19 cellular contexts compared by ENCODE assay signal in the genomic region with DNA sequence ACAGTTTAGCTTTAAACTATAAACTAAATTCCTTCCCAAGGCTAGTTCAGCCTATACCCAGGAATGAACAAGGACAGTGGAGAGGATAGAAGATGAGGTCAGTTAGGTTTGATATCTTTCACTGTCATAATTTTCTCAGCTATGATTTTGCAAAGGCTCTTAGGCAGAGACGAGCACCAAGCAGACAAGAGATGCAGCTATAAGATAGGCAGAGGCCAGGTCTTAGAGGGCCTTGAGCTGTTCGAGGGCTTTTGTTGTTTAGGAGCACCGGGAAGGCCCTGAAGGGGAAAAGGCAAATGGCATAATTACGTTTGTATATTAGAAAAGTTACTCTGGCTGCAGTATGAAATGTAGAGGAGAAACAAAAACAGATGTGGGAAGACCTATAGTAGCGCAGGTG. TPM values are rescaled to one million over a fixed set of nuclear protein-coding genes. Genes with fewer than 3 reads are reported as not detected.
A peak's percentile ranks its signal among the peaks of the same experiment; 100 is the strongest.
DNase-seq lines count a peak whose midpoint lies in the region; ATAC-seq and TF ChIP-seq lines count a peak whose summit lies in the region.
"Had no signal": no experiment of that assay in that cellular context is flagged by ENCODE, and none has a peak within 500 bp of the region (broad histone marks: within the 10 kb centered on the region; RNA-seq: fewer than 3 reads in every experiment).

No MANE protein-coding gene starts in this region.

- H4K8ac ChIP-seq in IMR-90 (ENCODE audit: low read depth in 2 of 2, low read length in 2 of 2) = peak overlapping the region; percentile 33 to 62; a peak in 2 of 4 replicates

- peak; percentile 28 for DNase-seq in BE2C
- no peak for DNase-seq in GM23338 (ENCODE audit: low spot score)
- no peak for DNase-seq in IMR-90
- no peak for DNase-seq in endodermal cell
- DNase-seq in effector memory CD4-positive, alpha-beta T cell = no peak
- no peak for DNase-seq in NCI-H526 (lab: John Stamatoyannopoulos, UW)
- no peak for DNase-seq in NCI-H1092 (lab: John Stamatoyannopoulos, UW)
- DNase-seq: 8988T; ACHN; AML-193; C1 segment of cervical spinal cord; Caco-2; CD4-positive, alpha-beta memory T cell; DMS153; DND-41; H7 had no signal

- peak overlapping the region; percentile 99 for H2BK5ac ChIP-seq in IMR-90 (ENCODE audit: low read depth, low read length, poor library complexity, severe bottlenecking)

- CTCF ChIA-PET in IMR-90 (lab: Yijun Ruan, JAX) = no interaction called here

- no peak overlapping the region for H4K5ac ChIP-seq in IMR-90 (ENCODE audit: low read depth, low read length)

- peak overlapping the region; percentile 80 for H2BK120ac ChIP-seq in IMR-90 (ENCODE audit: low read depth, low read length)

- H3K4me3 Mint-ChIP-seq in GM23338 (no peak overlapping the region), endodermal cell (no peak overlapping the region)
- H3K4me3 Mint-ChIP-seq: CD4-positive, alpha-beta memory T cell had no signal

- in situ Hi-C loops in IMR-90 (cut with MboI; ENCODE audit: low sequenced_read_pairs) = no loop called here

- peak overlapping the region; percentile 83 for H4K91ac ChIP-seq in IMR-90 (ENCODE audit: insufficient read depth, low read depth, low read length)

- H3K27ac Mint-ChIP-seq in GM23338 (peak overlapping the region; percentile 85), endodermal cell (peak overlapping the region; percentile 6)

- H3K18ac ChIP-seq in IMR-90 (ENCODE audit: low read depth, low read length) = no peak overlapping the region

- H3K79me1 ChIP-seq in IMR-90 (ENCODE audit: low read depth in 1 of 2, low read length in 2 of 2) = peaks cover 0 to 8% of the 10 kb centered on the region in 2 experiments; a peak in 2 of 4 replicates

- no peak for TF ChIP-seq RAD21 in IMR-90 (IDR thresholded peaks at IDR 0.05; ENCODE audit: low read length)

- ATAC-seq in GM23338 (no peak; the same call in 2 of the 3 replicates), IMR-90 (ENCODE audit: low read depth) (peak; percentile 5; the same call in 1 of the 2 replicates), HG02973 (IDR thresholded peaks at IDR 0.05; ENCODE audit: unreplicated experiment) (no peak)
- ATAC-seq: A549, HCT116 had no signal

- 0 out of 2 replicates have a peak overlapping the region, but pooled peaks have one; percentile 11 for H3K23ac ChIP-seq in IMR-90 (ENCODE audit: low read depth, low read length)

- H3K14ac ChIP-seq in IMR-90 (replicated peaks; ENCODE audit: low read depth, low read length) = peak overlapping the region; percentile 44

- 0 out of 2 replicates have a peak overlapping the region, but pooled peaks have one; percentile 9 for H3K4me2 ChIP-seq in GM23338
- H3K4me2 ChIP-seq in IMR-90 (ENCODE audit: low read depth, low read length) = no peak overlapping the region
- H3K4me2 ChIP-seq: A549 had no signal

- H3K36me3 Mint-ChIP-seq in GM23338 (ENCODE audit: low read depth) = peaks cover 32% of the 10 kb centered on the region
- peaks cover 63% of the 10 kb centered on the region for H3K36me3 Mint-ChIP-seq in endodermal cell (ENCODE audit: low read depth)

- H3K9me3 ChIP-seq in BE2C = no peaks in the 10 kb centered on the region
- H3K9me3 ChIP-seq in IMR-90 (ENCODE audit: control insufficient read depth, insufficient read depth, low read length) = no peaks in the 10 kb centered on the region
- H3K9me3 ChIP-seq in endodermal cell (ENCODE audit: control insufficient read depth, low read length) = no peaks in the 10 kb centered on the region
- H3K9me3 ChIP-seq in effector memory CD4-positive, alpha-beta T cell (ENCODE audit: control insufficient read depth, low read length) = no peaks in the 10 kb centered on the region
- H3K9me3 ChIP-seq: A549, Caco-2 had no signal

- peak overlapping the region; percentile 89 for H3K4ac ChIP-seq in IMR-90 (ENCODE audit: low read depth, low read length)

- H3K36me3 ChIP-seq in BE2C (peaks cover 32% of the 10 kb centered on the region), GM23338 (ENCODE audit: insufficient read depth) (peaks cover 33% of the 10 kb centered on the region), IMR-90 (ENCODE audit: control insufficient read depth, insufficient read depth, low read length) (peaks cover 16% of the 10 kb centered on the region), endodermal cell (ENCODE audit: control insufficient read depth, insufficient read depth, low read length) (peaks cover 95% of the 10 kb centered on the region)
- peaks cover 53% of the 10 kb centered on the region for H3K36me3 ChIP-seq in effector memory CD4-positive, alpha-beta T cell (ENCODE audit: control insufficient read depth, insufficient read depth, low read length)

- dilution Hi-C loops in IMR-90 (cut with HindIII; ENCODE audit: low sequenced_read_pairs, unreplicated experiment) = no loop called here

- H3F3A ChIP-seq in GM23338 (replicated peaks; ENCODE audit: low read depth) = no peaks in the 10 kb centered on the region

- H3K9me3 Mint-ChIP-seq in GM23338 (no peaks in the 10 kb centered on the region), endodermal cell (no peaks in the 10 kb centered on the region)
- H3K9me3 Mint-ChIP-seq: CD4-positive, alpha-beta memory T cell had no signal

- H2BK15ac ChIP-seq in IMR-90 (ENCODE audit: low read depth, low read length) = peak overlapping the region; percentile 64; the same call in 2 of the 3 replicates

- 80% methylated on average over 1 of the region's 5 CpGs; no CpG with 5 or more reads in 1 of the 2 experiments for WGBS in IMR-90 (ENCODE audit: extremely low coverage in 2 of 2, insufficient read length in 1 of 2), 2 experiments
- 92% methylated on average over 4 to 5 of the region's 5 CpGs for WGBS in endodermal cell (ENCODE audit: insufficient coverage in 1 of 2, insufficient read length in 1 of 2), 2 experiments

- no peak for TF ChIP-seq POLR2A in IMR-90 (IDR thresholded peaks at IDR 0.05; ENCODE audit: low read depth, low read length)

- H2AFZ ChIP-seq in GM23338 (no peak overlapping the region), IMR-90 (replicated peaks; ENCODE audit: low read length, poor library complexity) (no peak overlapping the region)

- no peaks in the 10 kb centered on the region for H3K9me2 ChIP-seq in GM23338 (ENCODE audit: insufficient read depth)

- H3K4me3 ChIP-seq in BE2C (ENCODE audit: low read depth, low read length) (no peak overlapping the region), GM23338 (no peak overlapping the region), IMR-90 (ENCODE audit: insufficient read depth, low read depth, low read length) (no peak overlapping the region), endodermal cell (ENCODE audit: low read length) (no peak overlapping the region)
- H3K4me3 ChIP-seq in effector memory CD4-positive, alpha-beta T cell (ENCODE audit: insufficient read depth, low read depth, low read length, poor library complexity, severe bottlenecking) = no peak overlapping the region
- H3K4me3 ChIP-seq: A549 had no signal

- BruUV-seq in IMR-90 (replicated peaks; lab: Mats Ljungman, UMichigan) = no TSS peak

- H4K20me1 ChIP-seq in GM23338 (replicated peaks; ENCODE audit: insufficient read depth) (no peaks in the 10 kb centered on the region), IMR-90 (ENCODE audit: insufficient read depth, low read length) (peaks cover 3% of the 10 kb centered on the region; the same call in 1 of the 2 replicates)

- H2BK20ac ChIP-seq in IMR-90 (ENCODE audit: low read depth, low read length) = peak overlapping the region; percentile 70

- H3K56ac ChIP-seq in IMR-90 (ENCODE audit: extremely low read depth, insufficient read depth, low read length) = peak overlapping the region; percentile 1; the same call in 1 of the 2 replicates

- H3K79me2 ChIP-seq in GM23338 (replicated peaks; ENCODE audit: insufficient read depth) = no peaks in the 10 kb centered on the region

- H3K4me1 Mint-ChIP-seq in GM23338 (peaks cover 16% of the 10 kb centered on the region), endodermal cell (peaks cover 5% of the 10 kb centered on the region)
- H3K4me1 Mint-ChIP-seq: CD4-positive, alpha-beta memory T cell had no signal

- POLR2A ChIA-PET in IMR-90 (lab: Charles Lee; ENCODE audit: unreplicated experiment) = no interaction called here

- H2AK9ac ChIP-seq in IMR-90 (replicated peaks; ENCODE audit: low read depth, low read length, poor library complexity) = peak overlapping the region; percentile 58

- 0 out of 2 replicates have a peak overlapping the region, but pooled peaks have one; percentile 29 for H3K9ac ChIP-seq in IMR-90 (ENCODE audit: low read depth, low read length)
- no peak overlapping the region for H3K9ac ChIP-seq in endodermal cell (ENCODE audit: extremely low read depth, low read length, poor library complexity, severe bottlenecking)

- intact Hi-C loops in IMR-90 (cut with micrococcal nuclease) = no loop called here

- H3K27me3 ChIP-seq in BE2C = no peaks in the 10 kb centered on the region
- H3K27me3 ChIP-seq in GM23338 (ENCODE audit: insufficient read depth) = no peaks in the 10 kb centered on the region
- H3K27me3 ChIP-seq in IMR-90 (ENCODE audit: control insufficient read depth, insufficient read depth, low read length) = no peaks in the 10 kb centered on the region
- no peaks in the 10 kb centered on the region for H3K27me3 ChIP-seq in endodermal cell (ENCODE audit: control insufficient read depth, insufficient read depth, low read length, poor library complexity, severe bottlenecking)
- no peaks in the 10 kb centered on the region for H3K27me3 ChIP-seq in effector memory CD4-positive, alpha-beta T cell (replicated peaks; ENCODE audit: control insufficient read depth, insufficient read depth, low read length, poor library complexity, severe bottlenecking)

- H2AK5ac ChIP-seq in IMR-90 (ENCODE audit: low read depth, low read length) = peak overlapping the region; percentile 80; the same call in 1 of the 2 replicates

- H3K9me1 ChIP-seq in IMR-90 (ENCODE audit: insufficient read depth, low read length) = peaks cover 14% of the 10 kb centered on the region

- no peak for TF ChIP-seq CTCF in BE2C (IDR thresholded peaks at IDR 0.05; ENCODE audit: low read depth, low read length)
- TF ChIP-seq CTCF in GM23338 (conservative IDR thresholded peaks at IDR 0.05; ENCODE audit: low read depth in 2 of 2) = no peak
- TF ChIP-seq CTCF in IMR-90 (conservative IDR thresholded peaks at IDR 0.05; ENCODE audit: low read depth, low read length) = no peak
- no peak for TF ChIP-seq CTCF in endodermal cell (conservative IDR thresholded peaks at IDR 0.05)

- H3K27me3 Mint-ChIP-seq in GM23338 (ENCODE audit: insufficient read depth, low read depth, poor library complexity) (no peaks in the 10 kb centered on the region), endodermal cell (ENCODE audit: insufficient read depth) (no peaks in the 10 kb centered on the region)
- H3K27me3 Mint-ChIP-seq: CD4-positive, alpha-beta memory T cell had no signal

- H3K27ac ChIP-seq in GM23338 (ENCODE audit: low read depth) = peak overlapping the region; percentile 77; the same call in 1 of the 2 replicates
- peak overlapping the region; percentile 74 for H3K27ac ChIP-seq in IMR-90 (ENCODE audit: insufficient read depth, low read length)
- no peak overlapping the region for H3K27ac ChIP-seq in endodermal cell (ENCODE audit: low read depth, low read length)
- no peak overlapping the region for H3K27ac ChIP-seq in effector memory CD4-positive, alpha-beta T cell (ENCODE audit: insufficient read depth, low read length, poor library complexity, severe bottlenecking)
- H3K27ac ChIP-seq: A549 had no signal

- peaks cover 28% of the 10 kb centered on the region for H3K4me1 ChIP-seq in BE2C
- peaks cover 24% of the 10 kb centered on the region for H3K4me1 ChIP-seq in GM23338 (ENCODE audit: insufficient read depth)
- peaks cover 6% of the 10 kb centered on the region for H3K4me1 ChIP-seq in IMR-90 (ENCODE audit: control insufficient read depth, insufficient read depth, low read length)
- H3K4me1 ChIP-seq in endodermal cell (ENCODE audit: control insufficient read depth, insufficient read depth, low read length) = no peaks in the 10 kb centered on the region
- H3K4me1 ChIP-seq in effector memory CD4-positive, alpha-beta T cell (ENCODE audit: control insufficient read depth, insufficient read depth, low read length, poor library complexity, severe bottlenecking) = no peaks in the 10 kb centered on the region
- H3K4me1 ChIP-seq: A549, Caco-2 had no signal

RNA-seq across cellular contexts. Expression of a gene that starts 59.8 kb away (rescaled TPM):
- 12.5 TPM for polyA plus RNA-seq in BE2C (2012; ENCODE audit: insufficient read depth, insufficient read length, low read depth)
- total RNA-seq in GM23338 (2014; rRNA removed; shearing (Covaris generic)) = 18.6 and 34.4 TPM in 2 replicates
- 2.1 and 3.9 TPM in 2 replicates for polyA plus RNA-seq in GM23338 (2016; fragmentation: Nextera tagmentation; extraction: Ambion mirVana)
- 32.4 and 35.8 TPM in 2 replicates for total RNA-seq in IMR-90 (2012; rRNA removed)
- 4.2 and 6.0 TPM in 2 replicates for polyA plus RNA-seq in IMR-90 (2012; rRNA removed)
- 0.56 and 0.82 TPM in 2 replicates for polyA plus RNA-seq in IMR-90 (2012; cell fraction: cytosol; rRNA removed)
- 2.6 and 20.8 TPM in 2 replicates for polyA plus RNA-seq in IMR-90 (2012; cell fraction: nucleus; rRNA removed; ENCODE audit: low replicate concordance)
- 10 to 100 TPM; 32.2 to 36.0 TPM for total RNA-seq in endodermal cell
- 12.3 TPM for polyA plus RNA-seq in endodermal cell (2013, experiment 1 of 2)
- polyA plus RNA-seq in endodermal cell (2013, experiment 2 of 2) = 14.4 TPM

Comparison
In these comparisons a context has a peak if more than half of its experiments do, and no peak if none do; other contexts are left out.
1. H3K27ac ChIP-seq: peak in GM23338 (single experiment) and IMR-90 (single experiment); none in endodermal cell (single experiment) and effector memory CD4-positive, alpha-beta T cell (single experiment).